Comparison of ENCODE assay signal across 22 cellular contexts in the genomic region with DNA sequence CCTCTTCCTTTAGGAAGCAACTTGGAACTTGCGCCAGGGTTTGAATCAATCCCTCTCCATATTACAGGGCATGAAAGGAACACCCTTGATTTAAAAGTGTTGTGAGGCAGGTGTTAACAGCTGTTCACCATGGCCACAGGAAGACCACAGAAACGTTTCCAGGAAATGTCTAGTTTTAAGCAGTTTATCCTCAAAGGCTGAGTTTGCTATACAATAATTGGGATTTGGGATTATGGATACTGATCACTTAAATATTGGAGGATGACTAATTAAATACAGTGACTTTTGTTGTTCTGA.
DNase-seq lines count a peak whose midpoint lies in the region; ATAC-seq and TF ChIP-seq lines count a peak whose summit lies in the region.
"Had no signal": no experiment of that assay in that cellular context is flagged by ENCODE, and none has a peak within 500 bp of the region (broad histone marks: within the 10 kb centered on the region; RNA-seq: fewer than 3 reads in every experiment).

No MANE protein-coding gene starts in this region.

- H3K27me3 ChIP-seq in Caco-2 (replicated peaks; ENCODE audit: control insufficient read depth, insufficient read depth, low read length), result no peaks in the 10 kb centered on the region
- H3K27me3 ChIP-seq: esophagus muscularis mucosa, hepatocyte had no signal

- ATAC-seq in GM18861 (IDR thresholded peaks at IDR 0.05; ENCODE audit: unreplicated experiment), result no peak
- ATAC-seq in HG02763 (IDR thresholded peaks at IDR 0.05; ENCODE audit: unreplicated experiment), result no peak
- ATAC-seq: PC-3, sciatic nerve had no signal

- peaks cover 52% of the 10 kb centered on the region for H3K4me1 Mint-ChIP-seq in activated CD4-positive, alpha-beta T cell treated with anti-CD3 and anti-CD28 coated beads, Interleukin-2, amount 10 ng/mL, durations not matched to agents 7 days and 5 days
- H3K4me1 Mint-ChIP-seq in Caco-2 (ENCODE audit: low read depth, unreplicated experiment), result peaks cover 33% of the 10 kb centered on the region
- peaks cover 47% of the 10 kb centered on the region for H3K4me1 Mint-ChIP-seq in activated T-helper 1 cell treated with anti-CD3 and anti-CD28 coated beads, Interleukin-12 subunit alpha, Interleukin-12 subunit beta, Interleukin-2, Interleukin-4 antibody, amounts not matched to agents 30 ng/mL and 10 ng/mL and 1 ng/mL, durations not matched to agents 14 hours and 24 hours and 36 hours (ENCODE audit: low read depth)
- H3K4me1 Mint-ChIP-seq in immature natural killer cell, result peaks cover 19 to 37% of the 10 kb centered on the region in 2 donors

- peak overlapping the region; percentile 91 for H3K27ac Mint-ChIP-seq in activated CD4-positive, alpha-beta T cell treated with anti-CD3 and anti-CD28 coated beads, Interleukin-2, amount 10 ng/mL, durations not matched to agents 7 days and 5 days
- H3K27ac Mint-ChIP-seq in Caco-2 (ENCODE audit: unreplicated experiment) (peak overlapping the region; percentile 55), immature natural killer cell (peak overlapping the region in 4 of 6 donors; percentile 32 to 69 (median 48))
- no peak overlapping the region for H3K27ac Mint-ChIP-seq in activated T-helper 1 cell treated with anti-CD3 and anti-CD28 coated beads, Interleukin-12 subunit alpha, Interleukin-12 subunit beta, Interleukin-2, Interleukin-4 antibody, amounts not matched to agents 30 ng/mL and 10 ng/mL and 1 ng/mL, durations not matched to agents 14 hours and 24 hours and 36 hours

- BruUV-seq in Caco-2 (replicated peaks; lab: Mats Ljungman, UMichigan), result no TSS peak

- intact Hi-C loops in Caco-2 (cut with micrococcal nuclease; ENCODE audit: unreplicated experiment), result no loop called here
- intact Hi-C loops in activated T-helper 1 cell treated with anti-CD3 and anti-CD28 coated beads, Interleukin-12 subunit alpha, Interleukin-12 subunit beta, Interleukin-2, Interleukin-4 antibody, amounts not matched to agents 30 ng/mL and 10 ng/mL and 1 ng/mL, durations not matched to agents 14 hours and 24 hours and 36 hours (cut with micrococcal nuclease), result no loop called here

- H3K9me3 Mint-ChIP-seq in activated CD4-positive, alpha-beta T cell treated with anti-CD3 and anti-CD28 coated beads, Interleukin-2, amount 10 ng/mL, durations not matched to agents 7 days and 5 days, result no peaks in the 10 kb centered on the region
- H3K9me3 Mint-ChIP-seq in Caco-2 (ENCODE audit: unreplicated experiment) (no peaks in the 10 kb centered on the region), immature natural killer cell (no peaks in the 10 kb centered on the region)
- no peaks in the 10 kb centered on the region for H3K9me3 Mint-ChIP-seq in activated T-helper 1 cell treated with anti-CD3 and anti-CD28 coated beads, Interleukin-12 subunit alpha, Interleukin-12 subunit beta, Interleukin-2, Interleukin-4 antibody, amounts not matched to agents 30 ng/mL and 10 ng/mL and 1 ng/mL, durations not matched to agents 14 hours and 24 hours and 36 hours
- H3K9me3 Mint-ChIP-seq: IgD-negative memory B cell had no signal

- H3K4me1 ChIP-seq in Caco-2, result peaks cover 41% of the 10 kb centered on the region

- POLR2A ChIA-PET in activated CD4-positive, alpha-beta T cell treated with anti-CD3 and anti-CD28 coated beads, Interleukin-2, amount 10 ng/mL, durations not matched to agents 7 days and 5 days (lab: Charles Lee), result no interaction called here
- POLR2A ChIA-PET in Caco-2 (lab: Charles Lee), result no interaction called here

- H3K4me3 ChIP-seq in Caco-2 (ENCODE audit: low read depth, low read length), result no peak overlapping the region
- H3K4me3 ChIP-seq: esophagus muscularis mucosa, hepatocyte had no signal

- CTCF ChIA-PET in activated CD4-positive, alpha-beta T cell treated with anti-CD3 and anti-CD28 coated beads, Interleukin-2, amount 10 ng/mL, durations not matched to agents 7 days and 5 days (lab: Charles Lee), result interaction anchor here (1.0 to 2.1 kb wide), 3 partner anchors 16 to 29 kb away, joined by 3 to 4 read pairs (median 4); no protein-coding TSS in a partner anchor
- CTCF ChIA-PET in Caco-2 (lab: Charles Lee), result no interaction called here

- H3K27me3 Mint-ChIP-seq in activated CD4-positive, alpha-beta T cell treated with anti-CD3 and anti-CD28 coated beads, Interleukin-2, amount 10 ng/mL, durations not matched to agents 7 days and 5 days, result no peaks in the 10 kb centered on the region
- H3K27me3 Mint-ChIP-seq in Caco-2 (ENCODE audit: insufficient read depth, unreplicated experiment) (no peaks in the 10 kb centered on the region), immature natural killer cell (ENCODE audit: low read depth in 3 of 3) (no peaks in the 10 kb centered on the region)
- H3K27me3 Mint-ChIP-seq in activated T-helper 1 cell treated with anti-CD3 and anti-CD28 coated beads, Interleukin-12 subunit alpha, Interleukin-12 subunit beta, Interleukin-2, Interleukin-4 antibody, amounts not matched to agents 30 ng/mL and 10 ng/mL and 1 ng/mL, durations not matched to agents 14 hours and 24 hours and 36 hours (ENCODE audit: insufficient read depth), result no peaks in the 10 kb centered on the region
- H3K27me3 Mint-ChIP-seq: IgD-negative memory B cell had no signal

- TF ChIP-seq CTCF in Caco-2 (IDR thresholded peaks at IDR 0.05; ENCODE audit: insufficient read depth in 1 of 2, low read depth in 1 of 2, low read length in 1 of 2, severe bottlenecking in 1 of 2, unreplicated experiment in 1 of 2), result no peak

- DNase-seq in activated CD4-positive, alpha-beta T cell treated with anti-CD3 and anti-CD28 coated beads, Interleukin-2, amount 10 ng/mL, durations not matched to agents 7 days and 5 days, result peak; percentile 57
- no peak for DNase-seq in activated CD4-positive, alpha-beta T cell treated with anti-CD3 and anti-CD28 coated beads for 4 hours
- DNase-seq in Caco-2, result no peak
- no peak for DNase-seq in activated T-helper 1 cell treated with anti-CD3 and anti-CD28 coated beads, Interleukin-12 subunit alpha, Interleukin-12 subunit beta, Interleukin-2, Interleukin-4 antibody, amounts not matched to agents 30 ng/mL and 10 ng/mL and 1 ng/mL, durations not matched to agents 14 hours and 24 hours and 36 hours (ENCODE audit: low spot score)
- no peak for DNase-seq in immature natural killer cell
- DNase-seq in NCI-H1048 (lab: John Stamatoyannopoulos, UW), result no peak
- DNase-seq: activated CD4-positive, alpha-beta T cell treated with anti-CD3 and anti-CD28 coated beads for 48 hours; activated T-cell treated with anti-CD3 and anti-CD28 coated beads, Interleukin-2, amount 50 U/mL, for 1 hour; effector CD8-positive, alpha-beta T cell; H7; midbrain; NCI-H1694; PC-3; posterior cingulate gyrus; SHP77; SW 1271 had no signal

- peak overlapping the region; percentile 11 for H3K4me3 Mint-ChIP-seq in activated CD4-positive, alpha-beta T cell treated with anti-CD3 and anti-CD28 coated beads, Interleukin-2, amount 10 ng/mL, durations not matched to agents 7 days and 5 days
- H3K4me3 Mint-ChIP-seq in Caco-2 (ENCODE audit: unreplicated experiment) (no peak overlapping the region), immature natural killer cell (peak overlapping the region in 3 of 5 donors; percentile 15 to 59 (median 22))
- H3K4me3 Mint-ChIP-seq in activated T-helper 1 cell treated with anti-CD3 and anti-CD28 coated beads, Interleukin-12 subunit alpha, Interleukin-12 subunit beta, Interleukin-2, Interleukin-4 antibody, amounts not matched to agents 30 ng/mL and 10 ng/mL and 1 ng/mL, durations not matched to agents 14 hours and 24 hours and 36 hours, result peak overlapping the region; percentile 33
- H3K4me3 Mint-ChIP-seq: IgD-negative memory B cell had no signal

- no peaks in the 10 kb centered on the region for H3K36me3 ChIP-seq in Caco-2 (ENCODE audit: control insufficient read depth, insufficient read depth, low read length)

- no peaks in the 10 kb centered on the region for H3K9me3 ChIP-seq in Caco-2
- H3K9me3 ChIP-seq: esophagus muscularis mucosa had no signal

- H3K36me3 Mint-ChIP-seq in activated CD4-positive, alpha-beta T cell treated with anti-CD3 and anti-CD28 coated beads, Interleukin-2, amount 10 ng/mL, durations not matched to agents 7 days and 5 days (ENCODE audit: low read depth), result peaks cover 12% of the 10 kb centered on the region
- H3K36me3 Mint-ChIP-seq in Caco-2 (ENCODE audit: insufficient read depth, unreplicated experiment) (peaks cover 18% of the 10 kb centered on the region), immature natural killer cell (peaks cover 4 to 8% (median 5%) of the 10 kb centered on the region in 3 donors)
- peaks cover 15% of the 10 kb centered on the region for H3K36me3 Mint-ChIP-seq in activated T-helper 1 cell treated with anti-CD3 and anti-CD28 coated beads, Interleukin-12 subunit alpha, Interleukin-12 subunit beta, Interleukin-2, Interleukin-4 antibody, amounts not matched to agents 30 ng/mL and 10 ng/mL and 1 ng/mL, durations not matched to agents 14 hours and 24 hours and 36 hours (ENCODE audit: low read depth)
